In the genomic region with DNA sequence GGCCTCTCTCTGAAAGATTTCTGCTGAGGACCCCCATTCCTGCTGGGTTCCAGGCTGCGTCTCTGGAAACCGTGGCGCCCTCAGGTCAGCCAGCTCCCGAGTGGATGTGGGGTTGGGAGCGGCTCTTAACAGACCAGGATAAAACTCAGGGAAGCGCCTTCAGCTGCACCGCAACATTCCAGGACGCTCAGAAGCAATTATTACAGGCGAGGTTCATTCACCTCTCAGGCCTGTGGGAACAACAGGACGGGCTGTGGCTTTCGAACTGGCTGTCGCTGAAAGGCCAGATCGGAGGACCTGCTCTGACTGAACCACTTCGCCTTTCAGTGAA, we compare ENCODE assay signal across 1 cellular context.
TF ChIP-seq lines count a peak whose summit lies in the region.

No MANE protein-coding gene starts in this region.

TF ChIP-seq in IMR-90, 13 proteins besides CTCF, POLR2A, EP300 and RAD21 (continued from another document):
- TF ChIP-seq, protein P1, sequence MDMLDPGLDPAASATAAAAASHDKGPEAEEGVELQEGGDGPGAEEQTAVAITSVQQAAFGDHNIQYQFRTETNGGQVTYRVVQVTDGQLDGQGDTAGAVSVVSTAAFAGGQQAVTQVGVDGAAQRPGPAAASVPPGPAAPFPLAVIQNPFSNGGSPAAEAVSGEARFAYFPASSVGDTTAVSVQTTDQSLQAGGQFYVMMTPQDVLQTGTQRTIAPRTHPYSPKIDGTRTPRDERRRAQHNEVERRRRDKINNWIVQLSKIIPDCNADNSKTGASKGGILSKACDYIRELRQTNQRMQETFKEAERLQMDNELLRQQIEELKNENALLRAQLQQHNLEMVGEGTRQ (IDR thresholded peaks at IDR 0.05; ENCODE audit: low read depth, low read length), result no peak
- no peak for TF ChIP-seq NFE2L2 (IDR thresholded peaks at IDR 0.05; ENCODE audit: low read depth, low read length)
